In the genomic region with DNA sequence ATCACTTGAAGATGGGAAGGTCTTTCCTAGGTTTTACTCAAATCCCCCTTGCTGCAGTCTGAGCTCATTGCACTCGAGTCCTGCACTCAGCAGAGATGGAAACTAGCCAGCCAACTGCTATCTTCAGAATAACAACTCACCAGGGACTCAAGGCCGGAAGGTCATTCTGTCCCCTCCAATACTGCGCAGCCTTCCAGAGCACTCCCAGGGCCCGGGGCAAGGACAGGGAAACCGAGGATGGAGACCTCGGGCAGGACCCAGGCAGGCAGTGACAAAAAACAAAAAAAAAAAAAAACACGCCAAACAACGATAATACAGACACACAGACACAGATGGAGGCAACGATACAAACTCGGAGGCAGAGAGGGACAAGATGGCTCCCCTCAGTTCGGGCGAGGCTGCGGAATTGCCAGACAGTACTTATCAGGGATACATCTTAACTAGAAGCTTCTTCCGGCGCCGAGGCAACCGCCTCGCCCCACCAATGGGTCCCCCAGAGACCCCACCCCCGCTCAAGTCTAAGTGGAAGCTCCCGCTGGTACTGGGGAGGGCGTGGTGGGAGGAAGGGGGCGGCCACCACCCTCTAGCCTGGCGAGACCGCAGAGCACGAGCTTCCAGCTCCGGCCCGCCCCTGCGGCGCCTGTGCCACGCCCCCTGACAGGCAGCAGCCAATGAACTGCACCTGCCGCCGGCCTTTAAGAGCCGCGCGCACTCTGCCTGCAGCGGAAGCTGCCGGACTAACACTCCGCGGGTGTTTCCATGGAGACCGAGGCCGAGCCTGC, we compare ENCODE assay signal across 8 cellular contexts. TPM values are rescaled to one million over a fixed set of nuclear protein-coding genes. Genes with fewer than 3 reads are reported as not detected.
A peak's percentile ranks its signal among the peaks of the same experiment; 100 is the strongest.
DNase-seq lines count a peak whose midpoint lies in the region; ATAC-seq and TF ChIP-seq lines count a peak whose summit lies in the region.

No MANE protein-coding gene starts in this region.

- H3K4me1 ChIP-seq in BLaER1 (peaks cover 63% of the 10 kb centered on the region), colonic mucosa (peaks cover 6% of the 10 kb centered on the region)

- H3K27ac ChIP-seq in BLaER1 (peak overlapping the region; percentile 83), colonic mucosa (peak overlapping the region; percentile 59)

- H4K20me1 ChIP-seq in BLaER1 = no peaks in the 10 kb centered on the region

- H3K4me3 ChIP-seq in BLaER1 (peak overlapping the region; percentile 70), colonic mucosa (peak overlapping the region; percentile 46)

- no peak for TF ChIP-seq CTCF in colonic mucosa (IDR thresholded peaks at IDR 0.05)

- H3K9ac ChIP-seq in BLaER1 (peak overlapping the region; percentile 79), colonic mucosa (ENCODE audit: low read depth in 2 of 2, low read length in 2 of 2) (peak overlapping the region; percentile 57 to 74)

- DNase-seq in GM19240 (ENCODE audit: insufficient read length, low spot score) (peak; percentile 94), NCI-H524 (lab: John Stamatoyannopoulos, UW) (peak; percentile 99 to 100), colonic mucosa (peak; percentile 98), left colon (peak; percentile 99)
- peak; percentile 92 to 93 for DNase-seq in activated CD4-positive, alpha-beta T cell treated with anti-CD3 and anti-CD28 coated beads for 4 hours
- peak; percentile 86 to 92 for DNase-seq in stimulated activated CD4-positive, alpha-beta T cell treated with anti-CD3 and anti-CD28 coated beads, Interleukin-1b, Interleukin-23, amount 100 ng/mL, for 4 hours (ENCODE audit: low read depth in 2 of 2)

- ATAC-seq in HG03457 (IDR thresholded peaks at IDR 0.05; ENCODE audit: unreplicated experiment) = peak; percentile 94
- peak; percentile 98 for ATAC-seq in left colon

- H3K27me3 ChIP-seq in BLaER1 (no peaks in the 10 kb centered on the region), colonic mucosa (no peaks in the 10 kb centered on the region)

- H3K36me3 ChIP-seq in BLaER1 (no peaks in the 10 kb centered on the region), colonic mucosa (no peaks in the 10 kb centered on the region)

- H3K9me3 ChIP-seq in BLaER1 (no peaks in the 10 kb centered on the region), colonic mucosa (no peaks in the 10 kb centered on the region)

- H3K4me2 ChIP-seq in BLaER1 = peak overlapping the region; percentile 99

- intact Hi-C loops in colonic mucosa (cut with DNase I) = no loop called here
- intact Hi-C loops in left colon (cut with DNase I, micrococcal nuclease) = no loop called here

RNA-seq across cellular contexts. Expression of a gene that starts 7.0 kb away (rescaled TPM):
- total RNA-seq in colonic mucosa = 1 to 10 TPM; 1.9 to 5.6 TPM
- total RNA-seq in left colon = 1 to 10 TPM; 1.9 to 7.4 TPM

RNA-seq across cellular contexts. Expression of a gene that starts 17.5 kb away (rescaled TPM):
- total RNA-seq in colonic mucosa = 10 to 100 TPM; 27.7 to 31.4 TPM
- 10 to 100 TPM; 26.9 to 32.0 TPM for total RNA-seq in left colon

Comparison
In these comparisons a context has a peak if more than half of its experiments do, and no peak if none do; other contexts are left out.
1. Peak in every context shown above with its lines: DNase-seq, ATAC-seq, H3K4me3 ChIP-seq and H3K27ac ChIP-seq.